Comparison of ENCODE assay signal across 18 cellular contexts in the genomic region with DNA sequence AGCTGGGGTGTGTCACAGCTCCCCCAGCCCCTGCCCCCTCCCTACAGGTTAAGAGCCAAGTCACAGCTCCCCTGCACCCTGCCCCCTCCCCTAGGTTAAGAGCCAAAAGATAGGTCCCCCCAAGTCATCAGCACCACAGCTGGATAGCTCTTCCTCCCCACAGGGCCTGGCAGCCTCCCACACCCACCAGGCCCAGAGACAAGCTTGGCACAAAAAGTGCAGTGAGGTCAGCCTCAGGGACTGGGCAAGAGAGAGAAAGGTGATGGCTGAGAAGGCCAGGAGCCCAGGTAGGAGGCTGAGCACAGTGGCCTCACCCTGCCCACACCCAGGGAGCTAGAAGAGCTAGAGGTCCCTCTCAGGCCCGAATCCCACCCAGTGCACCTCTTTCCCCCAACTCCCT. TPM values are rescaled to one million over a fixed set of nuclear protein-coding genes. Genes with fewer than 3 reads are reported as not detected.
A peak's percentile ranks its signal among the peaks of the same experiment; 100 is the strongest.
DNase-seq lines count a peak whose midpoint lies in the region; ATAC-seq and TF ChIP-seq lines count a peak whose summit lies in the region.
"Had no signal": no experiment of that assay in that cellular context is flagged by ENCODE, and none has a peak within 500 bp of the region (broad histone marks: within the 10 kb centered on the region; RNA-seq: fewer than 3 reads in every experiment).

No MANE protein-coding gene starts in this region.

- H3K9me3 ChIP-seq in right cardiac atrium (ENCODE audit: control insufficient read depth, low read length) (no peaks in the 10 kb centered on the region), heart left ventricle (no peaks in the 10 kb centered on the region), skeletal muscle tissue (ENCODE audit: control insufficient read depth in 3 of 3, low read length in 3 of 3) (no peaks in the 10 kb centered on the region), aorta (ENCODE audit: control insufficient read depth, low read length) (no peaks in the 10 kb centered on the region)
- H3K9me3 ChIP-seq: SJSA1 had no signal

- TF ChIP-seq CTCF in heart left ventricle (IDR thresholded peaks at IDR 0.05) = no peak

- H3K36me3 ChIP-seq in heart left ventricle = peaks cover 0 to 76% (median 39%) of the 10 kb centered on the region in 9 donors
- H3K36me3 ChIP-seq in skeletal muscle tissue (ENCODE audit: control insufficient read depth in 3 of 3, insufficient read depth in 3 of 3, low read length in 3 of 3) = peaks cover 55 to 66% (median 66%) of the 10 kb centered on the region in 3 donors
- peaks cover 0 to 16% of the 10 kb centered on the region in 2 donors for H3K36me3 ChIP-seq in aorta (ENCODE audit: control insufficient read depth in 1 of 2, insufficient read depth in 2 of 2, low read length in 1 of 2)
- H3K36me3 ChIP-seq: SJSA1 had no signal

- ATAC-seq in right cardiac atrium = no peak
- no peak for ATAC-seq in heart left ventricle
- no peak for ATAC-seq in aorta (ENCODE audit: low FRiP score)
- ATAC-seq in HG03196 (IDR thresholded peaks at IDR 0.05; ENCODE audit: unreplicated experiment) = no peak

- peak overlapping the region in 1 of 3 donors; percentile 33 for H3K9ac ChIP-seq in skeletal muscle tissue (ENCODE audit: low read depth in 1 of 3, low read length in 3 of 3)

- no peak for TF ChIP-seq POLR2A in heart left ventricle (IDR thresholded peaks at IDR 0.05)

- H3K27ac ChIP-seq in right cardiac atrium (ENCODE audit: low read length) (no peak overlapping the region), heart left ventricle (peak overlapping the region in 6 of 12 donors; percentile 1 to 99 (median 36)), skeletal muscle tissue (ENCODE audit: low read depth, low read length) (peak overlapping the region; percentile 42), aorta (ENCODE audit: low read depth in 1 of 2, low read length in 2 of 2) (no peak overlapping the region)
- H3K27ac ChIP-seq: C4-2B, PC-9, SJSA1 had no signal

- H3K4me3 ChIP-seq in right cardiac atrium (ENCODE audit: low read length) = no peak overlapping the region
- no peak overlapping the region for H3K4me3 ChIP-seq in heart left ventricle
- H3K4me3 ChIP-seq in skeletal muscle tissue (ENCODE audit: low read length in 3 of 3) = no peak overlapping the region
- no peak overlapping the region for H3K4me3 ChIP-seq in aorta (ENCODE audit: low read length in 2 of 2)
- H3K4me3 ChIP-seq: PC-9, SJSA1 had no signal

- H3K27me3 ChIP-seq in right cardiac atrium (ENCODE audit: control insufficient read depth, insufficient read depth) (no peaks in the 10 kb centered on the region), heart left ventricle (no peaks in the 10 kb centered on the region), skeletal muscle tissue (ENCODE audit: control insufficient read depth in 3 of 3, insufficient read depth in 3 of 3, low read length in 3 of 3) (no peaks in the 10 kb centered on the region), aorta (ENCODE audit: control insufficient read depth in 1 of 2, insufficient read depth in 2 of 2, low read length in 1 of 2) (no peaks in the 10 kb centered on the region)

- DNase-seq in right cardiac atrium (peak in 2 of 3 donors; percentile 32 to 39), heart left ventricle (no peak), mesenteric fat pad (ENCODE audit: low spot score) (peak; percentile 53), aorta (peak; percentile 22 to 39), NCI-H2081 treated with DMSO at 0.1 percent for 48 hours (lab: John Stamatoyannopoulos, UW) (no peak)
- DNase-seq: AML-193, DND-41, HFFc6, Karpas-422, NCI-H1417 treated with DMSO at 0.1 percent for 48 hours, NCI-H187 treated with DMSO at 0.1 percent for 48 hours, NCI-H345, NCI-H526, PC-9 had no signal

- WGBS in right cardiac atrium = 90% methylated on average over 1 of the region's 1 CpG
- 75 to 92% (median 83%) methylated on average over 1 of the region's 1 CpG for WGBS in heart left ventricle, 4 donors
- WGBS in aorta, 2 donors = 77 to 90% methylated on average over 1 of the region's 1 CpG

- intact Hi-C loops in right cardiac atrium (cut with DNase I) (no loop called here), heart left ventricle (cut with DNase I) (no loop called here), aorta (cut with DNase I) (no loop called here)

- H3K4me1 ChIP-seq in right cardiac atrium (ENCODE audit: control insufficient read depth, insufficient read depth, low read length) (peaks cover 6% of the 10 kb centered on the region), heart left ventricle (peaks cover 0 to 49% (median 24%) of the 10 kb centered on the region in 12 donors), skeletal muscle tissue (ENCODE audit: control insufficient read depth in 3 of 3, insufficient read depth in 3 of 3, low read length in 3 of 3) (peaks cover 36 to 48% (median 40%) of the 10 kb centered on the region in 3 donors), aorta (ENCODE audit: control insufficient read depth in 1 of 2, insufficient read depth in 2 of 2, low read length in 2 of 2) (no peaks in the 10 kb centered on the region)
- H3K4me1 ChIP-seq: SJSA1 had no signal

RNA-seq across cellular contexts. Expression of gene ITGA7, which starts 8.7 kb away (rescaled TPM):
- total RNA-seq in right cardiac atrium = 100 to 1,000 TPM; 465 to 674 (median 604) TPM
- 288 TPM for polyA plus RNA-seq in right cardiac atrium
- 1,000 to 10,000 TPM in 1 of 9 donors, 100 to 1,000 TPM in 8; 199 to 1,007 (median 620) TPM for total RNA-seq in heart left ventricle
- 100 to 1,000 TPM; 173 to 573 TPM for polyA plus RNA-seq in heart left ventricle
- 536 TPM for total RNA-seq in mesenteric fat pad
- total RNA-seq in skeletal muscle tissue = 123 TPM
- total RNA-seq in aorta = 100 to 1,000 TPM; 463 to 747 TPM
- 100 to 1,000 TPM in 1 of 2 donors, 10 to 100 TPM in 1; 76.1 to 633 TPM for polyA plus RNA-seq in aorta

RNA-seq across cellular contexts. Expression of gene BLOC1S1, which starts 16.9 kb away (rescaled TPM):
- total RNA-seq in right cardiac atrium (100 to 1,000 TPM; 134 to 149 (median 139) TPM), heart left ventricle (100 to 1,000 TPM in 5 of 9 donors, 10 to 100 TPM in 4; 71.3 to 173 (median 131) TPM), mesenteric fat pad (136 TPM), skeletal muscle tissue (42.3 TPM), aorta (100 to 1,000 TPM in 1 of 2 donors, 10 to 100 TPM in 1; 87.3 to 115 TPM)
- polyA plus RNA-seq in right cardiac atrium (205 TPM), heart left ventricle (100 to 1,000 TPM; 187 to 314 TPM), aorta (100 to 1,000 TPM; 248 to 351 TPM)

RNA-seq across cellular contexts. Expression of gene RDH5, which starts 21.2 kb away (rescaled TPM):
- total RNA-seq in right cardiac atrium (10 to 100 TPM; 15.9 to 27.7 (median 23.3) TPM), heart left ventricle (10 to 100 TPM in 8 of 9 donors, 1 to 10 TPM in 1; 5.9 to 20.5 (median 16.2) TPM), mesenteric fat pad (123 TPM), skeletal muscle tissue (19.8 TPM), aorta (10 to 100 TPM; 21.9 to 51.1 TPM)
- polyA plus RNA-seq in right cardiac atrium (24.1 TPM), heart left ventricle (10 to 100 TPM; 25.8 to 42.4 TPM), aorta (10 to 100 TPM; 16.7 to 49.4 TPM)

RNA-seq across cellular contexts. Expression of gene CD63, which starts 29.8 kb away (rescaled TPM):
- total RNA-seq in right cardiac atrium (1,000 to 10,000 TPM; 1,076 to 1,430 (median 1,264) TPM), heart left ventricle (1,000 to 10,000 TPM in 3 of 9 donors, 100 to 1,000 TPM in 6; 475 to 1,670 (median 767) TPM), mesenteric fat pad (1,545 TPM), skeletal muscle tissue (1,640 TPM), aorta (1,000 to 10,000 TPM; 1,107 to 1,135 TPM)
- polyA plus RNA-seq in right cardiac atrium (1,376 TPM), heart left ventricle (1,000 to 10,000 TPM; 1,034 to 2,790 TPM), aorta (1,000 to 10,000 TPM; 1,323 to 1,532 TPM)

RNA-seq across cellular contexts. Expression of gene GDF11, which starts 44.0 kb away (rescaled TPM):
- total RNA-seq in right cardiac atrium = 10 to 100 TPM; 16.2 to 17.5 (median 16.7) TPM
- 11.5 TPM for polyA plus RNA-seq in right cardiac atrium
- 10 to 100 TPM in 7 of 9 donors, 1 to 10 TPM in 2; 7.8 to 18.2 (median 12.4) TPM for total RNA-seq in heart left ventricle
- 10 to 100 TPM in 1 of 2 donors, 1 to 10 TPM in 1; 6.9 to 15.7 TPM for polyA plus RNA-seq in heart left ventricle
- 5.8 TPM for total RNA-seq in mesenteric fat pad
- total RNA-seq in skeletal muscle tissue = 3.1 TPM
- 1 to 10 TPM; 6.6 to 9.4 TPM for total RNA-seq in aorta
- polyA plus RNA-seq in aorta = 1 to 10 TPM; 3.0 to 4.2 TPM

Comparison
In these comparisons a context has a peak if more than half of its experiments do, and no peak if none do; other contexts are left out.
1. DNase-seq: peak in right cardiac atrium (2 of 3), mesenteric fat pad (single experiment) and aorta (2 of 2); none in heart left ventricle (0 of 5) and NCI-H2081 treated with DMSO at 0.1 percent for 48 hours (single experiment).